1 cellular context compared by ENCODE assay signal in the genomic region with DNA sequence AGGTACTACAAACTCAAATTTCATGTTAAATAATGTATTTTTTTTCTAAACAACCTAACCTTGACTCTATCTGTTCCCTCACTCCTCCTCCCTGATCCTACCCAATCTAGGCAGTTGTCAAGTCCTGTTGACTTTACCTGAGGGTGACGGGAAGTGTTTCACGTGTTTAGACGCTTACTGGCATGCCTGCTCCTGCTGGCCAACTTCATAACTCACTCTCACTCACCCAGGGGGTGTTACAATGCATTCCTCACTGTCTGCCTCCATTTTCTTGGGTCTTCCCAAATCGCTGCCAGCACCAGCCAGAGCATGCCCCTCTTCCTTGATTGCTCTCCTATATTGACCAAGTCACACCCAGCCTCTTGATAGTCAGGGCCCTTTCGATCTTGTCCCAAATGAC.
TF ChIP-seq lines count a peak whose summit lies in the region.

No MANE protein-coding gene starts in this region.

TF ChIP-seq in HepG2, 621 proteins besides CTCF, POLR2A, EP300 and RAD21 (continued from another document and continues in another):
- peak; percentile 80 for TF ChIP-seq SOX5 (CRISPR knock-in tag; IDR thresholded peaks at IDR 0.05; ENCODE audit: borderline replicate concordance)
- no peak for TF ChIP-seq RBM22 (optimal IDR thresholded peaks at IDR 0.05; ENCODE audit: low read length)
- TF ChIP-seq NFKBIZ (CRISPR knock-in tag; IDR thresholded peaks at IDR 0.05): peak; percentile 84; the same call in 1 of the 2 replicates
- TF ChIP-seq BRCA1 (CRISPR knock-in tag; IDR thresholded peaks at IDR 0.05): no peak
- TF ChIP-seq ZMAT3 (CRISPR knock-in tag; conservative IDR thresholded peaks at IDR 0.05): peak; percentile 84; the same call in 1 of the 2 replicates
- TF ChIP-seq, protein P1, sequence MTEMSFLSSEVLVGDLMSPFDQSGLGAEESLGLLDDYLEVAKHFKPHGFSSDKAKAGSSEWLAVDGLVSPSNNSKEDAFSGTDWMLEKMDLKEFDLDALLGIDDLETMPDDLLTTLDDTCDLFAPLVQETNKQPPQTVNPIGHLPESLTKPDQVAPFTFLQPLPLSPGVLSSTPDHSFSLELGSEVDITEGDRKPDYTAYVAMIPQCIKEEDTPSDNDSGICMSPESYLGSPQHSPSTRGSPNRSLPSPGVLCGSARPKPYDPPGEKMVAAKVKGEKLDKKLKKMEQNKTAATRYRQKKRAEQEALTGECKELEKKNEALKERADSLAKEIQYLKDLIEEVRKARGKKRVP (CRISPR knock-in tag; IDR thresholded peaks at IDR 0.05): peak in 1 of 2 experiments; percentile 29; a peak in 1 of 4 replicates
- no peak for TF ChIP-seq ZNF589 (CRISPR knock-in tag; conservative IDR thresholded peaks at IDR 0.05)
- TF ChIP-seq EHMT2 (IDR thresholded peaks at IDR 0.05; ENCODE audit: borderline replicate concordance, low read depth, low read length): no peak
- TF ChIP-seq, protein P2, sequence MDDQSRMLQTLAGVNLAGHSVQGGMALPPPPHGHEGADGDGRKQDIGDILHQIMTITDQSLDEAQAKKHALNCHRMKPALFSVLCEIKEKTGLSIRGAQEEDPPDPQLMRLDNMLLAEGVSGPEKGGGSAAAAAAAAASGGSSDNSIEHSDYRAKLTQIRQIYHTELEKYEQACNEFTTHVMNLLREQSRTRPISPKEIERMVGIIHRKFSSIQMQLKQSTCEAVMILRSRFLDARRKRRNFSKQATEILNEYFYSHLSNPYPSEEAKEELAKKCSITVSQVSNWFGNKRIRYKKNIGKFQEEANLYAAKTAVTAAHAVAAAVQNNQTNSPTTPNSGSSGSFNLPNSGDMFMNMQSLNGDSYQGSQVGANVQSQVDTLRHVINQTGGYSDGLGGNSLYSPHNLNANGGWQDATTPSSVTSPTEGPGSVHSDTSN (CRISPR knock-in tag; IDR thresholded peaks at IDR 0.05; ENCODE audit: borderline replicate concordance): no peak
- no peak for TF ChIP-seq ZKSCAN1 (IDR thresholded peaks at IDR 0.05; ENCODE audit: low read length)
- TF ChIP-seq, protein P3, sequence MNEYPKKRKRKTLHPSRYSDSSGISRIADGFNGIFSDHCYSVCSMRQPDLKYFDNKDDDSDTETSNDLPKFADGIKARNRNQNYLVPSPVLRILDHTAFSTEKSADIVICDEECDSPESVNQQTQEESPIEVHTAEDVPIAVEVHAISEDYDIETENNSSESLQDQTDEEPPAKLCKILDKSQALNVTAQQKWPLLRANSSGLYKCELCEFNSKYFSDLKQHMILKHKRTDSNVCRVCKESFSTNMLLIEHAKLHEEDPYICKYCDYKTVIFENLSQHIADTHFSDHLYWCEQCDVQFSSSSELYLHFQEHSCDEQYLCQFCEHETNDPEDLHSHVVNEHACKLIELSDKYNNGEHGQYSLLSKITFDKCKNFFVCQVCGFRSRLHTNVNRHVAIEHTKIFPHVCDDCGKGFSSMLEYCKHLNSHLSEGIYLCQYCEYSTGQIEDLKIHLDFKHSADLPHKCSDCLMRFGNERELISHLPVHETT (CRISPR knock-in tag; conservative IDR thresholded peaks at IDR 0.05): 0 out of 2 replicates have a peak, but pooled peaks have one; percentile 27
- TF ChIP-seq, protein P4, sequence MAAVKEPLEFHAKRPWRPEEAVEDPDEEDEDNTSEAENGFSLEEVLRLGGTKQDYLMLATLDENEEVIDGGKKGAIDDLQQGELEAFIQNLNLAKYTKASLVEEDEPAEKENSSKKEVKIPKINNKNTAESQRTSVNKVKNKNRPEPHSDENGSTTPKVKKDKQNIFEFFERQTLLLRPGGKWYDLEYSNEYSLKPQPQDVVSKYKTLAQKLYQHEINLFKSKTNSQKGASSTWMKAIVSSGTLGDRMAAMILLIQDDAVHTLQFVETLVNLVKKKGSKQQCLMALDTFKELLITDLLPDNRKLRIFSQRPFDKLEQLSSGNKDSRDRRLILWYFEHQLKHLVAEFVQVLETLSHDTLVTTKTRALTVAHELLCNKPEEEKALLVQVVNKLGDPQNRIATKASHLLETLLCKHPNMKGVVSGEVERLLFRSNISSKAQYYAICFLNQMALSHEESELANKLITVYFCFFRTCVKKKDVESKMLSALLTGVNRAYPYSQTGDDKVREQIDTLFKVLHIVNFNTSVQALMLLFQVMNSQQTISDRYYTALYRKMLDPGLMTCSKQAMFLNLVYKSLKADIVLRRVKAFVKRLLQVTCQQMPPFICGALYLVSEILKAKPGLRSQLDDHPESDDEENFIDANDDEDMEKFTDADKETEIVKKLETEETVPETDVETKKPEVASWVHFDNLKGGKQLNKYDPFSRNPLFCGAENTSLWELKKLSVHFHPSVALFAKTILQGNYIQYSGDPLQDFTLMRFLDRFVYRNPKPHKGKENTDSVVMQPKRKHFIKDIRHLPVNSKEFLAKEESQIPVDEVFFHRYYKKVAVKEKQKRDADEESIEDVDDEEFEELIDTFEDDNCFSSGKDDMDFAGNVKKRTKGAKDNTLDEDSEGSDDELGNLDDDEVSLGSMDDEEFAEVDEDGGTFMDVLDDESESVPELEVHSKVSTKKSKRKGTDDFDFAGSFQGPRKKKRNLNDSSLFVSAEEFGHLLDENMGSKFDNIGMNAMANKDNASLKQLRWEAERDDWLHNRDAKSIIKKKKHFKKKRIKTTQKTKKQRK (IDR thresholded peaks at IDR 0.05; ENCODE audit: low read length): no peak
- TF ChIP-seq, protein P5, sequence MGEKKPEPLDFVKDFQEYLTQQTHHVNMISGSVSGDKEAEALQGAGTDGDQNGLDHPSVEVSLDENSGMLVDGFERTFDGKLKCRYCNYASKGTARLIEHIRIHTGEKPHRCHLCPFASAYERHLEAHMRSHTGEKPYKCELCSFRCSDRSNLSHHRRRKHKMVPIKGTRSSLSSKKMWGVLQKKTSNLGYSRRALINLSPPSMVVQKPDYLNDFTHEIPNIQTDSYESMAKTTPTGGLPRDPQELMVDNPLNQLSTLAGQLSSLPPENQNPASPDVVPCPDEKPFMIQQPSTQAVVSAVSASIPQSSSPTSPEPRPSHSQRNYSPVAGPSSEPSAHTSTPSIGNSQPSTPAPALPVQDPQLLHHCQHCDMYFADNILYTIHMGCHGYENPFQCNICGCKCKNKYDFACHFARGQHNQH (CRISPR knock-in tag; IDR thresholded peaks at IDR 0.05): peak; percentile 86; the same call in 1 of the 2 replicates
- no peak for TF ChIP-seq ZNF251 (CRISPR knock-in tag; IDR thresholded peaks at IDR 0.05)
- no peak for TF ChIP-seq PTBP1 (IDR thresholded peaks at IDR 0.05; ENCODE audit: low read depth, low read length, poor library complexity, severe bottlenecking)
- TF ChIP-seq U2AF2 (IDR thresholded peaks at IDR 0.05; ENCODE audit: low read depth, low read length): no peak
- no peak for TF ChIP-seq ZNF121 (CRISPR knock-in tag; IDR thresholded peaks at IDR 0.05)
- TF ChIP-seq SP1 (IDR thresholded peaks at IDR 0.05): no peak
- peak; percentile 35; the same call in 1 of the 2 replicates for TF ChIP-seq SP1 (CRISPR knock-in tag; IDR thresholded peaks at IDR 0.05)
- no peak for TF ChIP-seq ZNF607 (CRISPR knock-in tag; IDR thresholded peaks at IDR 0.05; ENCODE audit: borderline replicate concordance)
- no peak for TF ChIP-seq ZNF577 (CRISPR knock-in tag; IDR thresholded peaks at IDR 0.05; ENCODE audit: borderline replicate concordance, low read depth)
- no peak for TF ChIP-seq NCOR1 (IDR thresholded peaks at IDR 0.05; ENCODE audit: borderline replicate concordance, low read length)
- TF ChIP-seq CHD4 (IDR thresholded peaks at IDR 0.05; ENCODE audit: borderline replicate concordance, low read length): no peak
- TF ChIP-seq ZNF878 (CRISPR knock-in tag; IDR thresholded peaks at IDR 0.05): peak; percentile 94
- TF ChIP-seq SRSF9 (IDR thresholded peaks at IDR 0.05; ENCODE audit: borderline replicate concordance, insufficient read depth, low read depth, low read length, poor library complexity, severe bottlenecking): no peak
- TF ChIP-seq SAFB2 (CRISPR knock-in tag; IDR thresholded peaks at IDR 0.05; ENCODE audit: borderline replicate concordance, low read depth): no peak
- TF ChIP-seq, protein P6, sequence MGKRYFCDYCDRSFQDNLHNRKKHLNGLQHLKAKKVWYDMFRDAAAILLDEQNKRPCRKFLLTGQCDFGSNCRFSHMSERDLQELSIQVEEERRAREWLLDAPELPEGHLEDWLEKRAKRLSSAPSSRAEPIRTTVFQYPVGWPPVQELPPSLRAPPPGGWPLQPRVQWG (CRISPR knock-in tag; IDR thresholded peaks at IDR 0.05; ENCODE audit: borderline replicate concordance, low read depth): no peak
- TF ChIP-seq, protein P7, sequence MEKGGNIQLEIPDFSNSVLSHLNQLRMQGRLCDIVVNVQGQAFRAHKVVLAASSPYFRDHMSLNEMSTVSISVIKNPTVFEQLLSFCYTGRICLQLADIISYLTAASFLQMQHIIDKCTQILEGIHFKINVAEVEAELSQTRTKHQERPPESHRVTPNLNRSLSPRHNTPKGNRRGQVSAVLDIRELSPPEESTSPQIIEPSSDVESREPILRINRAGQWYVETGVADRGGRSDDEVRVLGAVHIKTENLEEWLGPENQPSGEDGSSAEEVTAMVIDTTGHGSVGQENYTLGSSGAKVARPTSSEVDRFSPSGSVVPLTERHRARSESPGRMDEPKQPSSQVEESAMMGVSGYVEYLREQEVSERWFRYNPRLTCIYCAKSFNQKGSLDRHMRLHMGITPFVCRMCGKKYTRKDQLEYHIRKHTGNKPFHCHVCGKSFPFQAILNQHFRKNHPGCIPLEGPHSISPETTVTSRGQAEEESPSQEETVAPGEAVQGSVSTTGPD (CRISPR knock-in tag; IDR thresholded peaks at IDR 0.05): no peak
- TF ChIP-seq RBFOX2 (IDR thresholded peaks at IDR 0.05; ENCODE audit: low read depth, low read length): no peak
- 0 out of 4 replicates have a peak, but pooled peaks of 1 of the 2 experiments have one; percentile 44 for TF ChIP-seq NR2F1 (CRISPR knock-in tag; IDR thresholded peaks at IDR 0.05)
- TF ChIP-seq FOXK1 (CRISPR knock-in tag; IDR thresholded peaks at IDR 0.05; ENCODE audit: borderline replicate concordance, low read depth): peak; percentile 82; the same call in 1 of the 2 replicates
- no peak for TF ChIP-seq ZNF547 (CRISPR knock-in tag; IDR thresholded peaks at IDR 0.05)
- TF ChIP-seq SMAD9 (CRISPR knock-in tag; IDR thresholded peaks at IDR 0.05): peak; percentile 86; the same call in 1 of the 2 replicates
- peak; percentile 42; the same call in 1 of the 2 replicates for TF ChIP-seq ZSCAN21 (CRISPR knock-in tag; IDR thresholded peaks at IDR 0.05; ENCODE audit: borderline replicate concordance)
- peak; percentile 43; the same call in 1 of the 2 replicates for TF ChIP-seq SPEN (CRISPR knock-in tag; IDR thresholded peaks at IDR 0.05; ENCODE audit: low read depth)
- TF ChIP-seq GATAD2A (CRISPR knock-in tag; IDR thresholded peaks at IDR 0.05): peak; percentile 89
- TF ChIP-seq, protein P8, sequence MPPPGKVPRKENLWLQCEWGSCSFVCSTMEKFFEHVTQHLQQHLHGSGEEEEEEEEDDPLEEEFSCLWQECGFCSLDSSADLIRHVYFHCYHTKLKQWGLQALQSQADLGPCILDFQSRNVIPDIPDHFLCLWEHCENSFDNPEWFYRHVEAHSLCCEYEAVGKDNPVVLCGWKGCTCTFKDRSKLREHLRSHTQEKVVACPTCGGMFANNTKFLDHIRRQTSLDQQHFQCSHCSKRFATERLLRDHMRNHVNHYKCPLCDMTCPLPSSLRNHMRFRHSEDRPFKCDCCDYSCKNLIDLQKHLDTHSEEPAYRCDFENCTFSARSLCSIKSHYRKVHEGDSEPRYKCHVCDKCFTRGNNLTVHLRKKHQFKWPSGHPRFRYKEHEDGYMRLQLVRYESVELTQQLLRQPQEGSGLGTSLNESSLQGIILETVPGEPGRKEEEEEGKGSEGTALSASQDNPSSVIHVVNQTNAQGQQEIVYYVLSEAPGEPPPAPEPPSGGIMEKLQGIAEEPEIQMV (CRISPR knock-in tag; IDR thresholded peaks at IDR 0.05; ENCODE audit: low read depth): no peak
- no peak for TF ChIP-seq SKI (IDR thresholded peaks at IDR 0.05; ENCODE audit: partially characterized antibody)
- TF ChIP-seq, protein P9, sequence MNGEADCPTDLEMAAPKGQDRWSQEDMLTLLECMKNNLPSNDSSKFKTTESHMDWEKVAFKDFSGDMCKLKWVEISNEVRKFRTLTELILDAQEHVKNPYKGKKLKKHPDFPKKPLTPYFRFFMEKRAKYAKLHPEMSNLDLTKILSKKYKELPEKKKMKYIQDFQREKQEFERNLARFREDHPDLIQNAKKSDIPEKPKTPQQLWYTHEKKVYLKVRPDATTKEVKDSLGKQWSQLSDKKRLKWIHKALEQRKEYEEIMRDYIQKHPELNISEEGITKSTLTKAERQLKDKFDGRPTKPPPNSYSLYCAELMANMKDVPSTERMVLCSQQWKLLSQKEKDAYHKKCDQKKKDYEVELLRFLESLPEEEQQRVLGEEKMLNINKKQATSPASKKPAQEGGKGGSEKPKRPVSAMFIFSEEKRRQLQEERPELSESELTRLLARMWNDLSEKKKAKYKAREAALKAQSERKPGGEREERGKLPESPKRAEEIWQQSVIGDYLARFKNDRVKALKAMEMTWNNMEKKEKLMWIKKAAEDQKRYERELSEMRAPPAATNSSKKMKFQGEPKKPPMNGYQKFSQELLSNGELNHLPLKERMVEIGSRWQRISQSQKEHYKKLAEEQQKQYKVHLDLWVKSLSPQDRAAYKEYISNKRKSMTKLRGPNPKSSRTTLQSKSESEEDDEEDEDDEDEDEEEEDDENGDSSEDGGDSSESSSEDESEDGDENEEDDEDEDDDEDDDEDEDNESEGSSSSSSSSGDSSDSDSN (CRISPR knock-in tag; IDR thresholded peaks at IDR 0.05): no peak
- TF ChIP-seq GFI1 (CRISPR knock-in tag; IDR thresholded peaks at IDR 0.05; ENCODE audit: borderline replicate concordance): peak; percentile 42; the same call in 1 of the 2 replicates
- TF ChIP-seq NR2C2 (CRISPR knock-in tag; IDR thresholded peaks at IDR 0.05; ENCODE audit: borderline replicate concordance): no peak; the same call in 1 of the 2 replicates
- TF ChIP-seq GPN1 (CRISPR knock-in tag; IDR thresholded peaks at IDR 0.05; ENCODE audit: borderline replicate concordance): no peak
- no peak for TF ChIP-seq ZNF382 (CRISPR knock-in tag; IDR thresholded peaks at IDR 0.05; ENCODE audit: borderline replicate concordance)
- TF ChIP-seq NKX3-1 (CRISPR knock-in tag; IDR thresholded peaks at IDR 0.05): peak; percentile 28; the same call in 1 of the 2 replicates
- TF ChIP-seq ZNF615 (CRISPR knock-in tag; IDR thresholded peaks at IDR 0.05; ENCODE audit: borderline replicate concordance): no peak
- no peak for TF ChIP-seq ZNF224 (CRISPR knock-in tag; IDR thresholded peaks at IDR 0.05)
- no peak for TF ChIP-seq ZNF616 (CRISPR knock-in tag; IDR thresholded peaks at IDR 0.05; ENCODE audit: low read depth)
- no peak for TF ChIP-seq PRMT3 (CRISPR knock-in tag; IDR thresholded peaks at IDR 0.05; ENCODE audit: borderline replicate concordance, low read depth)
- TF ChIP-seq IRF2 (CRISPR knock-in tag; IDR thresholded peaks at IDR 0.05): peak; percentile 69; the same call in 1 of the 2 replicates
- TF ChIP-seq NFE2L2 (IDR thresholded peaks at IDR 0.05; ENCODE audit: low read length): no peak
- TF ChIP-seq ZC3H4 (CRISPR knock-in tag; IDR thresholded peaks at IDR 0.05; ENCODE audit: borderline replicate concordance): no peak
- no peak for TF ChIP-seq RFXAP (CRISPR knock-in tag; IDR thresholded peaks at IDR 0.05; ENCODE audit: borderline replicate concordance)
- no peak for TF ChIP-seq YY1 (IDR thresholded peaks at IDR 0.05; ENCODE audit: insufficient read depth, insufficient replicate concordance, low read depth, low read length)
- no peak for TF ChIP-seq NFRKB (IDR thresholded peaks at IDR 0.05)
- no peak for TF ChIP-seq CCAR2 (optimal IDR thresholded peaks at IDR 0.05; ENCODE audit: low read depth, low read length)
- TF ChIP-seq, protein P10, sequence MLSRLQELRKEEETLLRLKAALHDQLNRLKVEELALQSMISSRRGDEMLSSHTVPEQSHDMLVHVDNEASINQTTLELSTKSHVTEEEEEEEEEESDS (CRISPR knock-in tag; IDR thresholded peaks at IDR 0.05; ENCODE audit: borderline replicate concordance): no peak
